In the genomic region with DNA sequence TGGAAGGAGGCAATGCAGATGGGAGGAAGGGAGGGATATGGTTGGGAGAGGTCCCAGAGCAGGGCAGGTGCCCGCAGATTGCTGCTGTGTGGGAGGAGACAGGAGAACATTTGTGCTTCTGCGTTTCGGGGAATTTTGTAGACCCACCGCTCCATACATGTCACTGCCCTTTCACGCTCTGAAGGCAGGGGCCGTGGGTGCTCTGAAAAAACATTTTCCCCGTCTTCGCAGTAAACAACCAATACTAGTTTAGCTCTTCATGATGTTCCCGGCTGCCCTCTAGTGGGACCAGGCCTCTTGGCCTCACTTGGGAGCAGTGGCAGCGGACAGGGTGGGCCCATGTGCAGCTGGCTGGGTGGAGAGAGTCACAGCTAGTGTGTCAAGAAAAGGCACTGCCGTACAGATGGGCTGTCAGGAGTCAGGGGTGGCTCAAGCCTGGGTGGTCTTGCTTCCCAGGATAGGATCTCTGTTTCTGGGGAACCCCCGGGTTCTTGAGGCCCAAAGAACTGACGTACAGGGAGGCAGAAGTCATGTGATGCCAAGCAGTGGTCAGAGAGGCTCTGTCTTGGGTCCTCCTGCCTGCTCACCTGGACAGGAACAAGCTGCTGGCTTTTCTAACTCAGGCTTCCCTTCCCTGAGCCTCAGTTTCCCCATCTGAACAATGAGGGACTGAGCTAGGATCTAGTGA, we compare ENCODE assay signal across 1 cellular context.
TF ChIP-seq lines count a peak whose summit lies in the region.

No MANE protein-coding gene starts in this region.

TF ChIP-seq in GM12878, 131 proteins besides CTCF, POLR2A, EP300 and RAD21 (continued from another document and continues in another):
- TF ChIP-seq, protein P1, sequence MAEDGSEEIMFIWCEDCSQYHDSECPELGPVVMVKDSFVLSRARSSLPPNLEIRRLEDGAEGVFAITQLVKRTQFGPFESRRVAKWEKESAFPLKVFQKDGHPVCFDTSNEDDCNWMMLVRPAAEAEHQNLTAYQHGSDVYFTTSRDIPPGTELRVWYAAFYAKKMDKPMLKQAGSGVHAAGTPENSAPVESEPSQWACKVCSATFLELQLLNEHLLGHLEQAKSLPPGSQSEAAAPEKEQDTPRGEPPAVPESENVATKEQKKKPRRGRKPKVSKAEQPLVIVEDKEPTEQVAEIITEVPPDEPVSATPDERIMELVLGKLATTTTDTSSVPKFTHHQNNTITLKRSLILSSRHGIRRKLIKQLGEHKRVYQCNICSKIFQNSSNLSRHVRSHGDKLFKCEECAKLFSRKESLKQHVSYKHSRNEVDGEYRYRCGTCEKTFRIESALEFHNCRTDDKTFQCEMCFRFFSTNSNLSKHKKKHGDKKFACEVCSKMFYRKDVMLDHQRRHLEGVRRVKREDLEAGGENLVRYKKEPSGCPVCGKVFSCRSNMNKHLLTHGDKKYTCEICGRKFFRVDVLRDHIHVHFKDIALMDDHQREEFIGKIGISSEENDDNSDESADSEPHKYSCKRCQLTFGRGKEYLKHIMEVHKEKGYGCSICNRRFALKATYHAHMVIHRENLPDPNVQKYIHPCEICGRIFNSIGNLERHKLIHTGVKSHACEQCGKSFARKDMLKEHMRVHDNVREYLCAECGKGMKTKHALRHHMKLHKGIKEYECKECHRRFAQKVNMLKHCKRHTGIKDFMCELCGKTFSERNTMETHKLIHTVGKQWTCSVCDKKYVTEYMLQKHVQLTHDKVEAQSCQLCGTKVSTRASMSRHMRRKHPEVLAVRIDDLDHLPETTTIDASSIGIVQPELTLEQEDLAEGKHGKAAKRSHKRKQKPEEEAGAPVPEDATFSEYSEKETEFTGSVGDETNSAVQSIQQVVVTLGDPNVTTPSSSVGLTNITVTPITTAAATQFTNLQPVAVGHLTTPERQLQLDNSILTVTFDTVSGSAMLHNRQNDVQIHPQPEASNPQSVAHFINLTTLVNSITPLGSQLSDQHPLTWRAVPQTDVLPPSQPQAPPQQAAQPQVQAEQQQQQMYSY (CRISPR knock-in tag; IDR thresholded peaks at IDR 0.05): no peak
- TF ChIP-seq TCF7 (IDR thresholded peaks at IDR 0.05; ENCODE audit: borderline replicate concordance): no peak
- TF ChIP-seq SMAD1 (IDR thresholded peaks at IDR 0.05; ENCODE audit: low read depth, partially characterized antibody): no peak
- peak; percentile 51; the same call in 1 of the 2 replicates for TF ChIP-seq CHD2 (IDR thresholded peaks at IDR 0.05; ENCODE audit: borderline replicate concordance, low read depth, low read length)
- TF ChIP-seq ZBTB40 (IDR thresholded peaks at IDR 0.05; ENCODE audit: borderline replicate concordance): no peak
- TF ChIP-seq BACH1 (IDR thresholded peaks at IDR 0.05; ENCODE audit: borderline replicate concordance): peak; percentile 67; the same call in 1 of the 2 replicates
- TF ChIP-seq NR2F1 (conservative IDR thresholded peaks at IDR 0.05): 0 out of 2 replicates have a peak, but pooled peaks have one; percentile 52
- no peak for TF ChIP-seq TAF1 (IDR thresholded peaks at IDR 0.05; ENCODE audit: borderline replicate concordance, low read depth, low read length)
- TF ChIP-seq ATF7 (IDR thresholded peaks at IDR 0.05; ENCODE audit: low read depth): no peak
- TF ChIP-seq, protein P2, sequence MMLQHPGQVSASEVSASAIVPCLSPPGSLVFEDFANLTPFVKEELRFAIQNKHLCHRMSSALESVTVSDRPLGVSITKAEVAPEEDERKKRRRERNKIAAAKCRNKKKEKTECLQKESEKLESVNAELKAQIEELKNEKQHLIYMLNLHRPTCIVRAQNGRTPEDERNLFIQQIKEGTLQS (IDR thresholded peaks at IDR 0.05; ENCODE audit: borderline replicate concordance, extremely low read depth, low read depth, low read length): no peak
- no peak for TF ChIP-seq FOS (IDR thresholded peaks at IDR 0.05; ENCODE audit: borderline replicate concordance, extremely low read depth, insufficient read length)
- no peak for TF ChIP-seq HDAC2 (IDR thresholded peaks at IDR 0.05)
- TF ChIP-seq NFXL1 (IDR thresholded peaks at IDR 0.05; ENCODE audit: borderline replicate concordance): no peak
- no peak; the same call in 1 of the 2 replicates for TF ChIP-seq NKRF (conservative IDR thresholded peaks at IDR 0.05)
- peak; percentile 74 for TF ChIP-seq MXI1 (IDR thresholded peaks at IDR 0.05; ENCODE audit: low read depth, low read length)
- TF ChIP-seq NR2C2 (IDR thresholded peaks at IDR 0.05; ENCODE audit: borderline replicate concordance, control insufficient read depth, insufficient read length, low read depth): no peak
- no peak for TF ChIP-seq HDAC6 (IDR thresholded peaks at IDR 0.05; ENCODE audit: unreplicated experiment)
- TF ChIP-seq IRF4 (IDR thresholded peaks at IDR 0.05; ENCODE audit: low read depth, low read length): no peak; the same call in 1 of the 2 replicates
- peak; percentile 85 to 87 for TF ChIP-seq IKZF2 (IDR thresholded peaks at IDR 0.05)
- TF ChIP-seq CHD4 (IDR thresholded peaks at IDR 0.05): no peak
- no peak for TF ChIP-seq KLF5 (IDR thresholded peaks at IDR 0.05; ENCODE audit: partially characterized antibody)
- TF ChIP-seq MEF2A (IDR thresholded peaks at IDR 0.05; ENCODE audit: insufficient read depth, low read depth, low read length): 0 out of 2 replicates have a peak, but pooled peaks have one; percentile 14
- no peak for TF ChIP-seq SP1 (IDR thresholded peaks at IDR 0.05; ENCODE audit: low read depth, low read length)
- TF ChIP-seq GATAD2B (conservative IDR thresholded peaks at IDR 0.05; ENCODE audit: low read depth): peak; percentile 56; the same call in 1 of the 2 replicates
- TF ChIP-seq MLLT1 (IDR thresholded peaks at IDR 0.05): peak; percentile 42; the same call in 1 of the 2 replicates
- TF ChIP-seq SIX5 (IDR thresholded peaks at IDR 0.05; ENCODE audit: low read depth, low read length, severe bottlenecking): no peak
- no peak for TF ChIP-seq SRF (IDR thresholded peaks at IDR 0.05; ENCODE audit: low read depth in 2 of 2, low read length in 2 of 2)
- TF ChIP-seq, protein P3, sequence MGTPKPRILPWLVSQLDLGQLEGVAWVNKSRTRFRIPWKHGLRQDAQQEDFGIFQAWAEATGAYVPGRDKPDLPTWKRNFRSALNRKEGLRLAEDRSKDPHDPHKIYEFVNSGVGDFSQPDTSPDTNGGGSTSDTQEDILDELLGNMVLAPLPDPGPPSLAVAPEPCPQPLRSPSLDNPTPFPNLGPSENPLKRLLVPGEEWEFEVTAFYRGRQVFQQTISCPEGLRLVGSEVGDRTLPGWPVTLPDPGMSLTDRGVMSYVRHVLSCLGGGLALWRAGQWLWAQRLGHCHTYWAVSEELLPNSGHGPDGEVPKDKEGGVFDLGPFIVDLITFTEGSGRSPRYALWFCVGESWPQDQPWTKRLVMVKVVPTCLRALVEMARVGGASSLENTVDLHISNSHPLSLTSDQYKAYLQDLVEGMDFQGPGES (IDR thresholded peaks at IDR 0.05): no peak
- TF ChIP-seq ZBTB33 (IDR thresholded peaks at IDR 0.05): no peak
- TF ChIP-seq ZSCAN29 (IDR thresholded peaks at IDR 0.05): no peak
- TF ChIP-seq TCF3 (IDR thresholded peaks at IDR 0.05; ENCODE audit: borderline replicate concordance, insufficient read depth, low read depth, low read length): no peak
- TF ChIP-seq CEBPB (IDR thresholded peaks at IDR 0.05; ENCODE audit: borderline replicate concordance in 1 of 2, low read depth in 2 of 2, low read length in 2 of 2): no peak
- no peak for TF ChIP-seq RBBP5 (conservative IDR thresholded peaks at IDR 0.05)
- peak; percentile 10 to 57; a peak in 2 of 4 replicates for TF ChIP-seq BHLHE40 (IDR thresholded peaks at IDR 0.05; ENCODE audit: borderline replicate concordance in 1 of 2, low read depth in 2 of 2, low read length in 1 of 2)
- 0 out of 2 replicates have a peak, but pooled peaks have one; percentile 41 for TF ChIP-seq RAD51 (IDR thresholded peaks at IDR 0.05)
- no peak for TF ChIP-seq BCL11A (IDR thresholded peaks at IDR 0.05; ENCODE audit: low read depth, low read length)
- no peak; the same call in 1 of the 2 replicates for TF ChIP-seq HDGF (IDR thresholded peaks at IDR 0.05)
- TF ChIP-seq, protein P4, sequence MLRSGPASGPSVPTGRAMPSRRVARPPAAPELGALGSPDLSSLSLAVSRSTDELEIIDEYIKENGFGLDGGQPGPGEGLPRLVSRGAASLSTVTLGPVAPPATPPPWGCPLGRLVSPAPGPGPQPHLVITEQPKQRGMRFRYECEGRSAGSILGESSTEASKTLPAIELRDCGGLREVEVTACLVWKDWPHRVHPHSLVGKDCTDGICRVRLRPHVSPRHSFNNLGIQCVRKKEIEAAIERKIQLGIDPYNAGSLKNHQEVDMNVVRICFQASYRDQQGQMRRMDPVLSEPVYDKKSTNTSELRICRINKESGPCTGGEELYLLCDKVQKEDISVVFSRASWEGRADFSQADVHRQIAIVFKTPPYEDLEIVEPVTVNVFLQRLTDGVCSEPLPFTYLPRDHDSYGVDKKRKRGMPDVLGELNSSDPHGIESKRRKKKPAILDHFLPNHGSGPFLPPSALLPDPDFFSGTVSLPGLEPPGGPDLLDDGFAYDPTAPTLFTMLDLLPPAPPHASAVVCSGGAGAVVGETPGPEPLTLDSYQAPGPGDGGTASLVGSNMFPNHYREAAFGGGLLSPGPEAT (IDR thresholded peaks at IDR 0.05; ENCODE audit: low read depth): peak; percentile 63; the same call in 1 of the 2 replicates
- peak; percentile 46 for TF ChIP-seq MEF2B (IDR thresholded peaks at IDR 0.05; ENCODE audit: partially characterized antibody, poor library complexity, severe bottlenecking)
- no peak for TF ChIP-seq MYC (IDR thresholded peaks at IDR 0.05; ENCODE audit: insufficient read depth, insufficient read length, insufficient replicate concordance, low read length, severe bottlenecking)
- TF ChIP-seq E2F4 (IDR thresholded peaks at IDR 0.05; ENCODE audit: low read depth, low read length): no peak
